ENCODE assay signal across 17 cellular contexts in the genomic region with DNA sequence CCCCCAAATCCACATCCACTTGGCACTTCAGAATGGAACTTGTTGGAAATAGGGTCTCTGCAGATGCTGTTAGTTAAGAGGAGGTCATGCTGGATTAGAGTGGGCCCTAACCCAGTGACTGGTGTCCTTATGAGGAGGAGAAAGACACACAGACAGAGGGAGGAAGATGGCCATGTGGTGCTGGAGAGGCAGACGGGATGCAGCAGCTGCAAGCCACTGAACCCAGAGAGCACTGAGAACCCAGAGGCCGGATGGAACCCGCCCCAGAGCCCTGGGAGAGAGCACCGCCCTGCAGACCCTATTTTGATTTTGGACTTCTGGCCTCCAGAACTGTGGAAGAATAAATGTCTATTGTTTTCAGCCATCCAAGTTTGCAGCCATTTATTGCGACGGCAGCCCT. TPM values are rescaled to one million over a fixed set of nuclear protein-coding genes. Genes with fewer than 3 reads are reported as not detected.
DNase-seq lines count a peak whose midpoint lies in the region; TF ChIP-seq lines count a peak whose summit lies in the region.
"Had no signal": no experiment of that assay in that cellular context is flagged by ENCODE, and none has a peak within 500 bp of the region (broad histone marks: within the 10 kb centered on the region; RNA-seq: fewer than 3 reads in every experiment).

No MANE protein-coding gene starts in this region.

- intact Hi-C loops in activated CD4-positive, alpha-beta memory T cell treated with anti-CD3 and anti-CD28 coated beads for 36 hours (cut with micrococcal nuclease): no loop called here
- intact Hi-C loops in PC-9 (cut with micrococcal nuclease; ENCODE audit: unreplicated experiment): no loop called here
- intact Hi-C loops in prostate gland (cut with DNase I): no loop called here

- H2BK15ac ChIP-seq in mesenchymal stem cell (ENCODE audit: low read depth, poor library complexity, severe bottlenecking): no peak overlapping the region

- POLR2A ChIA-PET in activated CD4-positive, alpha-beta memory T cell treated with anti-CD3 and anti-CD28 coated beads, Interleukin-2, amount 10 ng/mL, durations not matched to agents 7 days and 5 days (lab: Charles Lee): no interaction called here
- POLR2A ChIA-PET in activated CD4-positive, alpha-beta memory T cell treated with anti-CD3 and anti-CD28 coated beads for 36 hours (lab: Charles Lee): no interaction called here
- POLR2A ChIA-PET in PC-9 (lab: Charles Lee; ENCODE audit: unreplicated experiment): no interaction called here

- H4K8ac ChIP-seq in mesenchymal stem cell (ENCODE audit: low read length): no peak overlapping the region

- H3K4me3 ChIP-seq in WERI-Rb-1 (ENCODE audit: low read depth, low read length) (no peak overlapping the region), mesenchymal stem cell (ENCODE audit: insufficient read depth in 1 of 2, low read depth in 1 of 2, low read length in 2 of 2) (peak overlapping the region in 1 of 2 experiments; percentile 58), PC-9 (no peak overlapping the region), prostate gland (no peak overlapping the region)

- H3K9me3 ChIP-seq in WERI-Rb-1 (ENCODE audit: severe bottlenecking): no peaks in the 10 kb centered on the region
- no peaks in the 10 kb centered on the region for H3K9me3 ChIP-seq in mesenchymal stem cell (ENCODE audit: control insufficient read depth, low read length)
- no peaks in the 10 kb centered on the region for H3K9me3 ChIP-seq in PC-9 (ENCODE audit: insufficient read depth, low read depth)
- no peaks in the 10 kb centered on the region for H3K9me3 ChIP-seq in prostate gland

- H3K27me3 ChIP-seq in WERI-Rb-1 (ENCODE audit: insufficient read depth, low read depth, severe bottlenecking) (no peaks in the 10 kb centered on the region), mesenchymal stem cell (ENCODE audit: control insufficient read depth in 1 of 2, insufficient read depth in 1 of 2, low read length in 2 of 2) (no peaks in the 10 kb centered on the region), PC-9 (ENCODE audit: insufficient read depth, low read depth) (no peaks in the 10 kb centered on the region), prostate gland (replicated peaks; ENCODE audit: insufficient read depth) (no peaks in the 10 kb centered on the region)

- H3K4me1 ChIP-seq in mesenchymal stem cell (ENCODE audit: control insufficient read depth, insufficient read depth, low read depth, low read length): no peaks in the 10 kb centered on the region
- no peaks in the 10 kb centered on the region for H3K4me1 ChIP-seq in PC-9 (replicated peaks; ENCODE audit: insufficient read depth)
- H3K4me1 ChIP-seq in prostate gland (replicated peaks): no peaks in the 10 kb centered on the region

- no peak overlapping the region for H3K14ac ChIP-seq in mesenchymal stem cell (ENCODE audit: low read length in 2 of 2)

- no peaks in the 10 kb centered on the region for H4K20me1 ChIP-seq in PC-9 (ENCODE audit: insufficient read depth)

- H2BK120ac ChIP-seq in mesenchymal stem cell (ENCODE audit: low read depth, low read length): no peak overlapping the region

- H3K4me3 Mint-ChIP-seq in activated CD4-positive, alpha-beta memory T cell treated with anti-CD3 and anti-CD28 coated beads, Interleukin-2, amount 10 ng/mL, durations not matched to agents 7 days and 5 days: no peak overlapping the region
- no peak overlapping the region for H3K4me3 Mint-ChIP-seq in activated CD4-positive, alpha-beta memory T cell treated with anti-CD3 and anti-CD28 coated beads for 36 hours
- H3K4me3 Mint-ChIP-seq: CD14-positive monocyte had no signal

- DNase-seq in activated CD4-positive, alpha-beta memory T cell treated with anti-CD3 and anti-CD28 coated beads, Interleukin-2, amount 10 ng/mL, durations not matched to agents 7 days and 5 days: peak; percentile 9
- no peak for DNase-seq in activated CD4-positive, alpha-beta memory T cell treated with anti-CD3 and anti-CD28 coated beads for 36 hours
- no peak for DNase-seq in WERI-Rb-1
- DNase-seq in mesenchymal stem cell: no peak
- no peak for DNase-seq in PC-9
- no peak for DNase-seq in OCI-M1 (lab: John Stamatoyannopoulos, UW)
- DNase-seq in prostate gland (ENCODE audit: low spot score): no peak
- DNase-seq in NCI-H69 (lab: John Stamatoyannopoulos, UW): no peak
- DNase-seq: 8988T, COR-L47, Karpas-422, NCI-H1417, NCI-H2029, NCI-H526 treated with DMSO at 0.1 percent for 48 hours, SHP77 treated with DMSO at 0.1 percent for 48 hours had no signal

- H3K27me3 Mint-ChIP-seq in activated CD4-positive, alpha-beta memory T cell treated with anti-CD3 and anti-CD28 coated beads, Interleukin-2, amount 10 ng/mL, durations not matched to agents 7 days and 5 days: no peaks in the 10 kb centered on the region
- no peaks in the 10 kb centered on the region for H3K27me3 Mint-ChIP-seq in activated CD4-positive, alpha-beta memory T cell treated with anti-CD3 and anti-CD28 coated beads for 36 hours

- H3K4me1 Mint-ChIP-seq in activated CD4-positive, alpha-beta memory T cell treated with anti-CD3 and anti-CD28 coated beads, Interleukin-2, amount 10 ng/mL, durations not matched to agents 7 days and 5 days: peaks cover 7% of the 10 kb centered on the region
- peaks cover 2% of the 10 kb centered on the region for H3K4me1 Mint-ChIP-seq in activated CD4-positive, alpha-beta memory T cell treated with anti-CD3 and anti-CD28 coated beads for 36 hours (ENCODE audit: low read depth)

- peak overlapping the region; percentile 86 for H3K9ac ChIP-seq in mesenchymal stem cell (ENCODE audit: low read length)

- CTCF ChIA-PET in activated CD4-positive, alpha-beta memory T cell treated with anti-CD3 and anti-CD28 coated beads, Interleukin-2, amount 10 ng/mL, durations not matched to agents 7 days and 5 days (lab: Charles Lee): no interaction called here
- CTCF ChIA-PET in activated CD4-positive, alpha-beta memory T cell treated with anti-CD3 and anti-CD28 coated beads for 36 hours (lab: Charles Lee): no interaction called here
- CTCF ChIA-PET in PC-9 (lab: Charles Lee): no interaction called here

- H3K27ac Mint-ChIP-seq in activated CD4-positive, alpha-beta memory T cell treated with anti-CD3 and anti-CD28 coated beads, Interleukin-2, amount 10 ng/mL, durations not matched to agents 7 days and 5 days: no peak overlapping the region
- H3K27ac Mint-ChIP-seq in activated CD4-positive, alpha-beta memory T cell treated with anti-CD3 and anti-CD28 coated beads for 36 hours: no peak overlapping the region
- H3K27ac Mint-ChIP-seq: CD14-positive monocyte had no signal

- no peak overlapping the region for H2BK5ac ChIP-seq in mesenchymal stem cell (ENCODE audit: low read depth, low read length, poor library complexity, severe bottlenecking)

- no peak overlapping the region for H3K4ac ChIP-seq in mesenchymal stem cell (ENCODE audit: low read depth in 1 of 2, low read length in 2 of 2)

- no peak overlapping the region for H3K23ac ChIP-seq in mesenchymal stem cell (ENCODE audit: low read length in 2 of 2)

- H3K9me2 ChIP-seq in PC-9 (ENCODE audit: insufficient read depth): no peaks in the 10 kb centered on the region

- H2AK5ac ChIP-seq in mesenchymal stem cell (ENCODE audit: low read length, severe bottlenecking): no peak overlapping the region

- H4K91ac ChIP-seq in mesenchymal stem cell (ENCODE audit: low read length): no peak overlapping the region

- no peaks in the 10 kb centered on the region for H3K79me2 ChIP-seq in PC-9 (ENCODE audit: low read depth)

- H3K36me3 ChIP-seq in WERI-Rb-1 (no peaks in the 10 kb centered on the region), mesenchymal stem cell (ENCODE audit: control insufficient read depth in 1 of 2, insufficient read depth in 2 of 2, low read depth in 1 of 2, low read length in 2 of 2) (no peaks in the 10 kb centered on the region), PC-9 (ENCODE audit: low read depth) (no peaks in the 10 kb centered on the region), prostate gland (no peaks in the 10 kb centered on the region)

- peak overlapping the region; percentile 34; the same call in 1 of the 2 replicates for H3K27ac ChIP-seq in WERI-Rb-1
- H3K27ac ChIP-seq in mesenchymal stem cell (ENCODE audit: low read length, poor library complexity, severe bottlenecking): no peak overlapping the region
- H3K27ac ChIP-seq in PC-9: no peak overlapping the region
- H3K27ac ChIP-seq in prostate gland: no peak overlapping the region

- H3K36me3 Mint-ChIP-seq in activated CD4-positive, alpha-beta memory T cell treated with anti-CD3 and anti-CD28 coated beads, Interleukin-2, amount 10 ng/mL, durations not matched to agents 7 days and 5 days (ENCODE audit: low read depth): no peaks in the 10 kb centered on the region
- no peaks in the 10 kb centered on the region for H3K36me3 Mint-ChIP-seq in activated CD4-positive, alpha-beta memory T cell treated with anti-CD3 and anti-CD28 coated beads for 36 hours
- H3K36me3 Mint-ChIP-seq: CD14-positive monocyte had no signal

- H2AFZ ChIP-seq in mesenchymal stem cell (ENCODE audit: low read depth, low read length) (no peak overlapping the region), PC-9 (no peak overlapping the region)

- no peak overlapping the region for H2BK12ac ChIP-seq in mesenchymal stem cell (ENCODE audit: low read length in 2 of 2)

- WGBS in mesenchymal stem cell: 88% methylated on average over 6 of the region's 6 CpGs
- WGBS in prostate gland: 92% methylated on average over 6 of the region's 6 CpGs

- no TSS peak for BruUV-seq in PC-9 (replicated peaks; lab: Mats Ljungman, UMichigan)

- no peaks in the 10 kb centered on the region for H3K79me1 ChIP-seq in mesenchymal stem cell (replicated peaks; ENCODE audit: low read length, poor library complexity, severe bottlenecking)

- no peaks in the 10 kb centered on the region for H3K9me3 Mint-ChIP-seq in activated CD4-positive, alpha-beta memory T cell treated with anti-CD3 and anti-CD28 coated beads, Interleukin-2, amount 10 ng/mL, durations not matched to agents 7 days and 5 days
- H3K9me3 Mint-ChIP-seq in activated CD4-positive, alpha-beta memory T cell treated with anti-CD3 and anti-CD28 coated beads for 36 hours: no peaks in the 10 kb centered on the region
- H3K9me3 Mint-ChIP-seq: CD14-positive monocyte had no signal

- no peak overlapping the region for H3K4me2 ChIP-seq in mesenchymal stem cell (ENCODE audit: low read length, poor library complexity, severe bottlenecking)
- no peak overlapping the region for H3K4me2 ChIP-seq in PC-9

- H3K18ac ChIP-seq in mesenchymal stem cell (ENCODE audit: low read depth in 1 of 2, low read length in 2 of 2): no peak overlapping the region

- H3F3A ChIP-seq in PC-9 (ENCODE audit: insufficient read depth, low read depth): no peaks in the 10 kb centered on the region

- TF ChIP-seq CTCF in WERI-Rb-1 (IDR thresholded peaks at IDR 0.05; ENCODE audit: low read depth, low read length) (no peak), PC-9 (conservative IDR thresholded peaks at IDR 0.05) (no peak), prostate gland (IDR thresholded peaks at IDR 0.05) (no peak)

- TF ChIP-seq POLR2A in prostate gland (IDR thresholded peaks at IDR 0.05): no peak

RNA-seq across cellular contexts. Expression of gene EBF3, which starts 58.0 kb away (rescaled TPM):
- total RNA-seq in activated CD4-positive, alpha-beta memory T cell treated with anti-CD3 and anti-CD28 coated beads, Interleukin-2, amount 10 ng/mL, durations not matched to agents 7 days and 5 days: not detected
- not detected for total RNA-seq in activated CD4-positive, alpha-beta memory T cell treated with anti-CD3 and anti-CD28 coated beads for 36 hours
- polyA plus RNA-seq in mesenchymal stem cell (2013, experiment 1 of 2): 1.5 TPM
- polyA plus RNA-seq in mesenchymal stem cell (2013, experiment 2 of 2): 1.2 TPM
- total RNA-seq in PC-9 (2021) (not detected in 2 replicates), prostate gland (1 to 10 TPM; 1.5 to 7.8 TPM)
- total RNA-seq: HepG2 had no signal
- polyA plus RNA-seq: CD14-positive monocyte, HepG2 had no signal
